ENCODE assay signal across 8 cellular contexts in the genomic region with DNA sequence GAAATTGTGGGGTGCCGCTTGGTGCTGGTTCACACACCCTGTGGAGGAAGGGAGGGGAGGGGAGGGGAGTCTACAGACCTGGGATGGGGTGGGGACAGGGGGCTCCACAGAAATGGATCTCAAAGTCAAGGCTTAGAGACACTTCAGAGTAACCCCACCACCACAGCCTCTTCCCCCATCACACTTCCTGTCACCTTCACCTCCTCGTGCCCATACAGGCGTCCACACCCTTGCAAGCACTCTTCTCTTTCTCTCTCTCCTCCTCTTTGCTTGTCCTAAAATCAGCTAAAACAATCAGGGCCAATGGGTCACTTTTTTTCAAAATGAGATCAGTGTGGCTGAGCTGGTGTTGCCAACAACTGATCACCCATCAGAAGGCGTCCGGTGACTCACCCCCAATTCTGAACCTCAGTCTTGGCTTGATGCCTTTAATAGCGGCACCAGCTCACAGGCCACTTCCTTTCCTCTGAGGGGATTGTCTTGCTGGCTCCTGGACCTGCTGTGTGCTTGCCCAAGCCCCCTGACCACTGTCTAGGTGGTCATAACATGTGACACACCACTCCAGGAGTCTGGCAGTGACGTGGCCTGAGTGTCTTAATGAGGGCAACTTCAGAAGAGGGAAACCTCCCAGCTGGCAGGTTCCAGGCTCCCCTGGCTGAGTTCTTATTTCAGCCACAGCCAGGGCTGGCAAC. TPM values are rescaled to one million over a fixed set of nuclear protein-coding genes. Genes with fewer than 3 reads are reported as not detected.
DNase-seq lines count a peak whose midpoint lies in the region; ATAC-seq and TF ChIP-seq lines count a peak whose summit lies in the region.

No MANE protein-coding gene starts in this region.

- no peaks in the 10 kb centered on the region for H3K9me2 ChIP-seq in MM.1S (replicated peaks; ENCODE audit: insufficient read depth, low read length)

- no peaks in the 10 kb centered on the region for H3K36me3 Mint-ChIP-seq in CD8-positive, alpha-beta T cell
- H3K36me3 Mint-ChIP-seq in activated T-helper 17 cell treated with anti-CD3 and anti-CD28 coated beads, Interleukin-2, amount 50 U/mL, for 72 hours (ENCODE audit: low read depth): no peaks in the 10 kb centered on the region

- H3K36me3 ChIP-seq in CD8-positive, alpha-beta T cell (ENCODE audit: insufficient read depth, low read length): no peaks in the 10 kb centered on the region
- H3K36me3 ChIP-seq in iPS-20b (ENCODE audit: insufficient read depth, low read depth, low read length) (no peaks in the 10 kb centered on the region), right atrium auricular region (no peaks in the 10 kb centered on the region), MM.1S (replicated peaks; ENCODE audit: insufficient read depth, low read length) (no peaks in the 10 kb centered on the region)

- peak overlapping the region; percentile 21 for H3K27ac Mint-ChIP-seq in CD8-positive, alpha-beta T cell
- peak overlapping the region; percentile 44 for H3K27ac Mint-ChIP-seq in activated T-helper 17 cell treated with anti-CD3 and anti-CD28 coated beads, Interleukin-2, amount 50 U/mL, for 72 hours

- peak; percentile 64 for ATAC-seq in CD8-positive, alpha-beta T cell
- peak; percentile 95 for ATAC-seq in activated T-helper 17 cell treated with anti-CD3 and anti-CD28 coated beads, Interleukin-2, amount 50 U/mL, for 72 hours (replicated peaks)

- POLR2A ChIA-PET in CD8-positive, alpha-beta T cell (lab: Charles Lee): interaction anchor here (1.2 kb wide), 1 partner anchor 26 kb away, joined by 3 read pairs; no protein-coding TSS in a partner anchor

- DNase-seq in CD8-positive, alpha-beta T cell: peak in 6 of 7 experiments; percentile 20 to 60 (median 36)
- DNase-seq in NCI-H226 (peak; percentile 57), NAMALWA (ENCODE audit: low spot score) (no peak), right atrium auricular region (ENCODE audit: low spot score) (no peak), MM.1S (no peak)
- DNase-seq in stimulated activated CD8-positive, alpha-beta memory T cell treated with anti-CD3 and anti-CD28 coated beads, Interleukin-7, amount 100 ng/mL, for 4 hours (ENCODE audit: low read depth in 2 of 2): peak; percentile 38 to 44

- CTCF ChIA-PET in CD8-positive, alpha-beta T cell (lab: Charles Lee): interaction anchor here (0.8 to 2.8 kb wide), 2 partner anchors 29 to 51 kb away, joined by 3 to 10 read pairs; partner anchors contain the start of gene FBXO6

- H3K4me2 ChIP-seq in MM.1S (ENCODE audit: low read depth, low read length): no peak overlapping the region

- peak overlapping the region; percentile 97; the same call in 1 of the 2 replicates for H3K9ac ChIP-seq in iPS-20b (ENCODE audit: low read depth, low read length)
- no peak overlapping the region for H3K9ac ChIP-seq in MM.1S (ENCODE audit: low read length)

- no peaks in the 10 kb centered on the region for H4K20me1 ChIP-seq in MM.1S (ENCODE audit: insufficient read depth, low read length)

- peaks cover 27% of the 10 kb centered on the region for H3K27me3 Mint-ChIP-seq in CD8-positive, alpha-beta T cell (ENCODE audit: low read depth)
- peaks cover 32% of the 10 kb centered on the region for H3K27me3 Mint-ChIP-seq in activated T-helper 17 cell treated with anti-CD3 and anti-CD28 coated beads, Interleukin-2, amount 50 U/mL, for 72 hours

- peaks cover 35% of the 10 kb centered on the region for H3K4me1 ChIP-seq in CD8-positive, alpha-beta T cell (ENCODE audit: insufficient read depth, low read length)
- H3K4me1 ChIP-seq in iPS-20b (ENCODE audit: insufficient read depth, low read length) (peaks cover 15% of the 10 kb centered on the region; the same call in 1 of the 2 replicates), right atrium auricular region (peaks cover 0 to 31% of the 10 kb centered on the region in 2 donors), MM.1S (ENCODE audit: low read length) (no peaks in the 10 kb centered on the region)

- H3K4me3 ChIP-seq in CD8-positive, alpha-beta T cell (ENCODE audit: low read depth, low read length): peak overlapping the region; percentile 0
- H3K4me3 ChIP-seq in iPS-20b (ENCODE audit: low read length) (peak overlapping the region; percentile 88), right atrium auricular region (no peak overlapping the region), MM.1S (ENCODE audit: low read length) (no peak overlapping the region)

- H3K79me2 ChIP-seq in MM.1S (ENCODE audit: low read length): no peaks in the 10 kb centered on the region

- H3F3A ChIP-seq in MM.1S (ENCODE audit: insufficient read depth, low read length): no peaks in the 10 kb centered on the region

- no peak overlapping the region for H2AFZ ChIP-seq in MM.1S (ENCODE audit: low read length)

- intact Hi-C loops in CD8-positive, alpha-beta T cell (cut with DNase I, micrococcal nuclease): no loop called here

- TF ChIP-seq CTCF in CD8-positive, alpha-beta T cell (IDR thresholded peaks at IDR 0.05): no peak
- TF ChIP-seq CTCF in right atrium auricular region (IDR thresholded peaks at IDR 0.05): no peak
- no peak for TF ChIP-seq CTCF in MM.1S (IDR thresholded peaks at IDR 0.05; ENCODE audit: low read length)

- no peaks in the 10 kb centered on the region for H3K9me3 ChIP-seq in CD8-positive, alpha-beta T cell (ENCODE audit: low read length)
- no peaks in the 10 kb centered on the region for H3K9me3 ChIP-seq in iPS-20b (ENCODE audit: insufficient read depth, low read depth, low read length)
- no peaks in the 10 kb centered on the region for H3K9me3 ChIP-seq in right atrium auricular region
- no peaks in the 10 kb centered on the region for H3K9me3 ChIP-seq in MM.1S (replicated peaks; ENCODE audit: insufficient read depth, low read length)

- no peak overlapping the region for H3K27ac ChIP-seq in CD8-positive, alpha-beta T cell (ENCODE audit: low read depth, low read length)
- H3K27ac ChIP-seq in iPS-20b (ENCODE audit: low read length) (no peak overlapping the region), right atrium auricular region (no peak overlapping the region), MM.1S (ENCODE audit: low read length) (no peak overlapping the region)

- peaks cover 12% of the 10 kb centered on the region for H3K27me3 ChIP-seq in CD8-positive, alpha-beta T cell (ENCODE audit: insufficient read depth, low read length)
- H3K27me3 ChIP-seq in iPS-20b (ENCODE audit: insufficient read depth, low read length): peaks cover 15% of the 10 kb centered on the region; the same call in 1 of the 2 replicates
- H3K27me3 ChIP-seq in right atrium auricular region: peaks cover 9 to 33% of the 10 kb centered on the region in 2 donors
- peaks cover 80% of the 10 kb centered on the region for H3K27me3 ChIP-seq in MM.1S (replicated peaks; ENCODE audit: insufficient read depth, low read length)

- peak overlapping the region; percentile 55 for H3K4me3 Mint-ChIP-seq in CD8-positive, alpha-beta T cell
- H3K4me3 Mint-ChIP-seq in activated T-helper 17 cell treated with anti-CD3 and anti-CD28 coated beads, Interleukin-2, amount 50 U/mL, for 72 hours: peak overlapping the region; percentile 44

- no peaks in the 10 kb centered on the region for H3K9me3 Mint-ChIP-seq in CD8-positive, alpha-beta T cell
- H3K9me3 Mint-ChIP-seq in activated T-helper 17 cell treated with anti-CD3 and anti-CD28 coated beads, Interleukin-2, amount 50 U/mL, for 72 hours: no peaks in the 10 kb centered on the region

- H3K4me1 Mint-ChIP-seq in CD8-positive, alpha-beta T cell (ENCODE audit: low read depth): peaks cover 33% of the 10 kb centered on the region
- peaks cover 19% of the 10 kb centered on the region for H3K4me1 Mint-ChIP-seq in activated T-helper 17 cell treated with anti-CD3 and anti-CD28 coated beads, Interleukin-2, amount 50 U/mL, for 72 hours

RNA-seq across cellular contexts. Expression of gene DRAXIN, which starts 1.5 kb away (rescaled TPM):
- total RNA-seq in CD8-positive, alpha-beta T cell: under 1 TPM; 0.08 to 0.11 TPM
- total RNA-seq in activated T-helper 17 cell treated with anti-CD3 and anti-CD28 coated beads, Interleukin-2, amount 50 U/mL, for 72 hours: under 1 TPM; 0.04 to 0.13 TPM
- not detected for total RNA-seq in right atrium auricular region

RNA-seq across cellular contexts. Expression of gene MAD2L2, which starts 12.1 kb away (rescaled TPM):
- 10 to 100 TPM; 28.7 to 29.4 TPM for total RNA-seq in CD8-positive, alpha-beta T cell
- 10 to 100 TPM; 63.1 to 63.3 TPM for total RNA-seq in activated T-helper 17 cell treated with anti-CD3 and anti-CD28 coated beads, Interleukin-2, amount 50 U/mL, for 72 hours
- total RNA-seq in right atrium auricular region: 10 to 100 TPM; 18.7 to 31.1 TPM

RNA-seq across cellular contexts. Expression of gene FBXO6, which starts 29.0 kb away (rescaled TPM):
- 1 to 10 TPM; 2.9 to 3.3 TPM for total RNA-seq in CD8-positive, alpha-beta T cell
- 1 to 10 TPM; 2.0 to 6.2 TPM for total RNA-seq in activated T-helper 17 cell treated with anti-CD3 and anti-CD28 coated beads, Interleukin-2, amount 50 U/mL, for 72 hours
- 10 to 100 TPM in 1 of 2 donors, 1 to 10 TPM in 1; 8.0 to 10.8 TPM for total RNA-seq in right atrium auricular region

RNA-seq across cellular contexts. Expression of gene FBXO44, which starts 38.4 kb away (rescaled TPM):
- 10 to 100 TPM; 35.9 to 36.0 TPM for total RNA-seq in CD8-positive, alpha-beta T cell
- 10 to 100 TPM; 13.8 to 21.7 TPM for total RNA-seq in activated T-helper 17 cell treated with anti-CD3 and anti-CD28 coated beads, Interleukin-2, amount 50 U/mL, for 72 hours
- 10 to 100 TPM; 15.5 to 20.5 TPM for total RNA-seq in right atrium auricular region

RNA-seq across cellular contexts. Expression of gene FBXO2, which starts 38.8 kb away (rescaled TPM):
- 1 to 10 TPM; 3.4 to 3.5 TPM for total RNA-seq in CD8-positive, alpha-beta T cell
- 1 to 10 TPM; 1.3 to 4.0 TPM for total RNA-seq in activated T-helper 17 cell treated with anti-CD3 and anti-CD28 coated beads, Interleukin-2, amount 50 U/mL, for 72 hours
- total RNA-seq in right atrium auricular region: 10 to 100 TPM in 1 of 2 donors, 1 to 10 TPM in 1; 2.5 to 16.7 TPM

Comparison
In these comparisons a context has a peak if more than half of its experiments do, and no peak if none do; other contexts are left out.
1. DNase-seq: peak in CD8-positive, alpha-beta T cell (6 of 7), NCI-H226 (single experiment) and stimulated activated CD8-positive, alpha-beta memory T cell treated with anti-CD3 and anti-CD28 coated beads, Interleukin-7, amount 100 ng/mL, for 4 hours (2 of 2); none in NAMALWA (single experiment), right atrium auricular region (single experiment) and MM.1S (single experiment).
2. H3K4me3 ChIP-seq: peak in CD8-positive, alpha-beta T cell (single experiment) and iPS-20b (single experiment); none in right atrium auricular region (0 of 2) and MM.1S (single experiment).